ENCODE assay signal across 15 cellular contexts in genomic region chr13:106484084-106484754, GRCh38. TPM values are rescaled to one million over a fixed set of nuclear protein-coding genes. Genes with fewer than 3 reads are reported as not detected.
DNase-seq lines count a peak whose midpoint lies in the region; ATAC-seq and TF ChIP-seq lines count a peak whose summit lies in the region.
"Had no signal": no experiment of that assay in that cellular context is flagged by ENCODE, and none has a peak within 500 bp of the region (broad histone marks: within the 10 kb centered on the region; RNA-seq: fewer than 3 reads in every experiment).

No MANE protein-coding gene starts in this region.

- 57 to 60% methylated on average over 13 of the region's 13 CpGs for WGBS in esophagus, 2 donors
- WGBS in lung, 2 donors = 54 to 67% methylated on average over 13 of the region's 13 CpGs
- WGBS in stomach, 5 donors = 41 to 58% (median 44%) methylated on average over 13 of the region's 13 CpGs
- WGBS in body of pancreas, 2 donors = 58% methylated on average over 13 of the region's 13 CpGs

- H3K27ac Mint-ChIP-seq in GM23338 = no peak overlapping the region
- H3K27ac Mint-ChIP-seq: CD4-positive, alpha-beta T cell had no signal

- no peak overlapping the region for H3K27ac ChIP-seq in GM23338 (ENCODE audit: low read depth)
- H3K27ac ChIP-seq in esophagus (ENCODE audit: low read depth in 2 of 2, low read length in 1 of 2) = peak overlapping the region; percentile 46 to 76
- H3K27ac ChIP-seq in lung (ENCODE audit: low read depth in 1 of 2, low read length in 1 of 2) = peak overlapping the region in 1 of 2 donors; percentile 35
- peak overlapping the region; percentile 44 to 87 (median 71) for H3K27ac ChIP-seq in stomach
- H3K27ac ChIP-seq in body of pancreas = no peak overlapping the region
- H3K27ac ChIP-seq: parathyroid adenoma had no signal

- peaks cover 28% of the 10 kb centered on the region for H3K4me1 Mint-ChIP-seq in GM23338

- H3K9me3 Mint-ChIP-seq in GM23338 = no peaks in the 10 kb centered on the region

- peaks cover 6% of the 10 kb centered on the region for H3K4me1 ChIP-seq in GM23338 (ENCODE audit: insufficient read depth)
- H3K4me1 ChIP-seq in esophagus (ENCODE audit: control insufficient read depth in 2 of 2, insufficient read depth in 2 of 2, low read length in 1 of 2) = no peaks in the 10 kb centered on the region
- H3K4me1 ChIP-seq in lung (ENCODE audit: control insufficient read depth in 2 of 2, insufficient read depth in 2 of 2, low read length in 2 of 2) = peaks cover 3 to 14% of the 10 kb centered on the region in 2 donors
- peaks cover 3 to 35% (median 17%) of the 10 kb centered on the region in 4 donors for H3K4me1 ChIP-seq in stomach
- H3K4me1 ChIP-seq in body of pancreas = no peaks in the 10 kb centered on the region
- H3K4me1 ChIP-seq: parathyroid adenoma had no signal

- H3K9me2 ChIP-seq in GM23338 (ENCODE audit: insufficient read depth) = no peaks in the 10 kb centered on the region; the same call in 1 of the 2 replicates

- no peaks in the 10 kb centered on the region for H3K36me3 Mint-ChIP-seq in GM23338 (ENCODE audit: low read depth)

- H3K27me3 Mint-ChIP-seq in GM23338 (ENCODE audit: insufficient read depth, low read depth, poor library complexity) = peaks cover 4% of the 10 kb centered on the region

- no peak for ATAC-seq in GM23338
- ATAC-seq in lung (ENCODE audit: insufficient read depth, low FRiP score) = peak; percentile 17
- no peak for ATAC-seq in body of pancreas
- ATAC-seq: mucosa of descending colon had no signal

- H3K36me3 ChIP-seq in GM23338 (ENCODE audit: insufficient read depth) = no peaks in the 10 kb centered on the region
- H3K36me3 ChIP-seq in esophagus (ENCODE audit: control insufficient read depth in 2 of 2, insufficient read depth in 2 of 2, low read length in 1 of 2) = no peaks in the 10 kb centered on the region
- no peaks in the 10 kb centered on the region for H3K36me3 ChIP-seq in lung (ENCODE audit: control insufficient read depth in 2 of 2, insufficient read depth in 2 of 2, low read length in 2 of 2)
- no peaks in the 10 kb centered on the region for H3K36me3 ChIP-seq in stomach
- no peaks in the 10 kb centered on the region for H3K36me3 ChIP-seq in body of pancreas (replicated peaks in 1 of 2; ENCODE audit: insufficient read depth in 1 of 2, low read depth in 2 of 2)

- TF ChIP-seq POLR2A in stomach (IDR thresholded peaks at IDR 0.05) = no peak
- no peak for TF ChIP-seq POLR2A in body of pancreas (IDR thresholded peaks at IDR 0.05)

- H3K4me3 Mint-ChIP-seq in GM23338 = no peak overlapping the region
- H3K4me3 Mint-ChIP-seq: CD4-positive, alpha-beta T cell had no signal

- no peak for DNase-seq in GM23338 (ENCODE audit: low spot score)
- DNase-seq in lung (ENCODE audit: low spot score) = no peak
- no peak for DNase-seq in stomach
- DNase-seq in body of pancreas = no peak
- no peak for DNase-seq in stimulated activated naive CD4-positive, alpha-beta T cell treated with Interleukin-2 at 50 U/mL for 16 hours (lab: John Stamatoyannopoulos, UW)
- DNase-seq in inferior parietal cortex (ENCODE audit: extremely low spot score) = no peak
- no peak for DNase-seq in activated CD4-positive, alpha-beta T cell treated with anti-CD3 and anti-CD28 coated beads, Interleukin-2, amount 50 U/mL, for 4 hours
- DNase-seq: activated CD4-positive, alpha-beta T cell treated with anti-CD3 and anti-CD28 coated beads, Interleukin-2, amount 50 U/mL, for 1 hour; activated naive CD4-positive, alpha-beta T cell treated with Interleukin-2 at 50 U/mL for 16 hours; CD4-positive, alpha-beta T cell; kidney glomerular epithelial cell; mucosa of descending colon; NCI-H1436 had no signal

- no peak for TF ChIP-seq EP300 in stomach (IDR thresholded peaks at IDR 0.05)

- intact Hi-C loops in stomach (cut with DNase I; ENCODE audit: low total_unique reads) = no loop called here
- intact Hi-C loops in body of pancreas (cut with DNase I) = no loop called here

- H3K9me3 ChIP-seq in esophagus (ENCODE audit: control insufficient read depth in 2 of 2, insufficient read depth in 1 of 2, low read depth in 1 of 2, low read length in 1 of 2) (no peaks in the 10 kb centered on the region), lung (ENCODE audit: control insufficient read depth in 2 of 2, insufficient read depth in 1 of 2, low read length in 1 of 2) (no peaks in the 10 kb centered on the region), stomach (no peaks in the 10 kb centered on the region), body of pancreas (no peaks in the 10 kb centered on the region)
- H3K9me3 ChIP-seq: mucosa of descending colon had no signal

- no peak overlapping the region for H3K4me3 ChIP-seq in GM23338
- no peak overlapping the region for H3K4me3 ChIP-seq in esophagus (ENCODE audit: low read depth in 1 of 2, low read length in 2 of 2)
- H3K4me3 ChIP-seq in lung = no peak overlapping the region
- H3K4me3 ChIP-seq in stomach = peak overlapping the region in 1 of 4 donors; percentile 2
- no peak overlapping the region for H3K4me3 ChIP-seq in body of pancreas
- H3K4me3 ChIP-seq: mucosa of descending colon had no signal

- H3K4me2 ChIP-seq in GM23338 = no peak overlapping the region

- no peaks in the 10 kb centered on the region for H3K79me2 ChIP-seq in GM23338 (replicated peaks; ENCODE audit: insufficient read depth)
- H3K79me2 ChIP-seq: parathyroid adenoma had no signal

- H4K20me1 ChIP-seq in GM23338 (replicated peaks; ENCODE audit: insufficient read depth) = no peaks in the 10 kb centered on the region

- H3K27me3 ChIP-seq in GM23338 (ENCODE audit: insufficient read depth) (no peaks in the 10 kb centered on the region), esophagus (ENCODE audit: control insufficient read depth in 1 of 2, insufficient read depth in 2 of 2, low read length in 2 of 2) (no peaks in the 10 kb centered on the region), lung (ENCODE audit: control insufficient read depth, insufficient read depth) (no peaks in the 10 kb centered on the region), stomach (no peaks in the 10 kb centered on the region), body of pancreas (no peaks in the 10 kb centered on the region)

- TF ChIP-seq CTCF in GM23338 (conservative IDR thresholded peaks at IDR 0.05; ENCODE audit: low read depth in 2 of 2) (no peak), lung (IDR thresholded peaks at IDR 0.05; ENCODE audit: control extremely low read depth, extremely low read depth) (no peak), stomach (IDR thresholded peaks at IDR 0.05) (no peak), body of pancreas (IDR thresholded peaks at IDR 0.05) (no peak)

- peak overlapping the region; percentile 49; the same call in 1 of the 2 replicates for H2AFZ ChIP-seq in GM23338
- H2AFZ ChIP-seq: parathyroid adenoma had no signal

- no peaks in the 10 kb centered on the region for H3F3A ChIP-seq in GM23338 (replicated peaks; ENCODE audit: low read depth)

TF ChIP-seq in GM23338, 12 proteins besides CTCF, POLR2A, EP300 and RAD21 (continues in another document):
- no peak for TF ChIP-seq STAT1 (IDR thresholded peaks at IDR 0.05; ENCODE audit: unreplicated experiment)
- no peak for TF ChIP-seq JUNB (IDR thresholded peaks at IDR 0.05; ENCODE audit: unreplicated experiment)
- no peak for TF ChIP-seq EZH2phosphoT487 (IDR thresholded peaks at IDR 0.05; ENCODE audit: unreplicated experiment)
- no peak for TF ChIP-seq EZH2 (IDR thresholded peaks at IDR 0.05; ENCODE audit: low read depth, unreplicated experiment)
- no peak for TF ChIP-seq CREB1 (CRISPR knock-in tag; IDR thresholded peaks at IDR 0.05; ENCODE audit: low read depth)
- TF ChIP-seq POLR2AphosphoS5 (IDR thresholded peaks at IDR 0.05; ENCODE audit: low read depth) = no peak
- no peak for TF ChIP-seq ZNF331 (CRISPR knock-in tag; IDR thresholded peaks at IDR 0.05; ENCODE audit: low read depth)
- TF ChIP-seq NANOG (IDR thresholded peaks at IDR 0.05; ENCODE audit: borderline replicate concordance) = no peak
- no peak for TF ChIP-seq ZNF114 (CRISPR knock-in tag; IDR thresholded peaks at IDR 0.05)

RNA-seq across cellular contexts. Expression of gene EFNB2, which starts 51.2 kb away (rescaled TPM):
- total RNA-seq in GM23338 (2014; rRNA removed; shearing (Covaris generic)) = 8.3 and 10.9 TPM in 2 replicates
- 5.5 and 5.7 TPM in 2 replicates for polyA plus RNA-seq in GM23338 (2016; fragmentation: Nextera tagmentation; extraction: Ambion mirVana)
- 1 to 10 TPM; 8.0 to 8.4 TPM for polyA plus RNA-seq in esophagus
- 10 to 100 TPM; 38.3 to 43.8 TPM for total RNA-seq in lung
- polyA plus RNA-seq in lung = 10 to 100 TPM; 15.7 to 19.8 TPM
- total RNA-seq in stomach = 10 to 100 TPM; 11.6 to 48.7 (median 19.0) TPM
- polyA plus RNA-seq in stomach = 1 to 10 TPM; 3.0 to 7.3 (median 7.2) TPM
- 1 to 10 TPM; 4.6 to 6.7 TPM for total RNA-seq in body of pancreas

Comparison
In these comparisons a context has a peak if more than half of its experiments do, and no peak if none do; other contexts are left out.
1. H3K27ac ChIP-seq: peak in esophagus (2 of 2) and stomach (5 of 5); none in GM23338 (single experiment) and body of pancreas (0 of 4).